8 cellular contexts compared by ENCODE assay signal in genomic region chr6:158816803-158817202, GRCh38. TPM values are rescaled to one million over a fixed set of nuclear protein-coding genes. Genes with fewer than 3 reads are reported as not detected.
A peak's percentile ranks its signal among the peaks of the same experiment; 100 is the strongest.
DNase-seq lines count a peak whose midpoint lies in the region; ATAC-seq, FAIRE-seq and TF ChIP-seq lines count a peak whose summit lies in the region.
"Not testable (repeated sequence)": the region's sequence is repeated elsewhere in the genome, so short reads cannot be mapped to it uniquely, and the experiment has no call there.

No MANE protein-coding gene starts in this region.

- H3K36me3 Mint-ChIP-seq in astrocyte (ENCODE audit: low read depth, unreplicated experiment): not testable (repeated sequence)

- not testable (repeated sequence) for H3K27me3 Mint-ChIP-seq in astrocyte (ENCODE audit: low read depth, unreplicated experiment)

- H3K36me3 ChIP-seq in BLaER1 (peaks cover 33% of the 10 kb centered on the region), WERI-Rb-1 (peaks cover 60% of the 10 kb centered on the region)
- not testable (repeated sequence) for H3K36me3 ChIP-seq in IMR-90 (ENCODE audit: control insufficient read depth, insufficient read depth, low read length); astrocyte (ENCODE audit: insufficient read depth, low read length); kidney (ENCODE audit: control insufficient read depth in 1 of 2, insufficient read depth in 2 of 2, low read length in 2 of 2); neuron (ENCODE audit: insufficient read depth, low read length); stomach smooth muscle (ENCODE audit: control insufficient read depth in 2 of 2, insufficient read depth in 2 of 2, low read length in 2 of 2)

- not testable (repeated sequence) for H2AK9ac ChIP-seq in IMR-90 (replicated peaks; ENCODE audit: low read depth, low read length, poor library complexity)

- TF ChIP-seq POLR2A in IMR-90 (IDR thresholded peaks at IDR 0.05; ENCODE audit: low read depth, low read length): not testable (repeated sequence)

- not testable (repeated sequence) for H3K14ac ChIP-seq in IMR-90 (replicated peaks; ENCODE audit: low read depth, low read length)

- CTCF ChIA-PET in IMR-90 (lab: Yijun Ruan, JAX): not testable (repeated sequence)

- H3K9me3 Mint-ChIP-seq in astrocyte (ENCODE audit: unreplicated experiment): not testable (repeated sequence)

- H3K4ac ChIP-seq in IMR-90 (ENCODE audit: low read depth, low read length): not testable (repeated sequence)

- in situ Hi-C loops in IMR-90 (cut with MboI; ENCODE audit: low sequenced_read_pairs): not testable (repeated sequence)

- not testable (repeated sequence) for H2BK15ac ChIP-seq in IMR-90 (ENCODE audit: low read depth, low read length)

- not testable (repeated sequence) for H3K18ac ChIP-seq in IMR-90 (ENCODE audit: low read depth, low read length)

- not testable (repeated sequence) for H2AFZ ChIP-seq in IMR-90 (replicated peaks; ENCODE audit: low read length, poor library complexity); astrocyte (ENCODE audit: low read depth, low read length); neuron (ENCODE audit: low read depth, low read length)

- H3K79me2 ChIP-seq in astrocyte (ENCODE audit: insufficient read depth, low read length): peaks cover 62% of the 10 kb centered on the region

- H3K9me1 ChIP-seq in IMR-90 (ENCODE audit: insufficient read depth, low read length): peaks cover 19% of the 10 kb centered on the region

- H3K56ac ChIP-seq in IMR-90 (ENCODE audit: extremely low read depth, insufficient read depth, low read length): peak overlapping the region; percentile 43; the same call in 1 of the 2 replicates

- H3K4me1 ChIP-seq in BLaER1: peaks cover 63% of the 10 kb centered on the region
- H3K4me1 ChIP-seq in IMR-90 (ENCODE audit: control insufficient read depth, insufficient read depth, low read length): peaks cover 12% of the 10 kb centered on the region
- peaks cover 27% of the 10 kb centered on the region for H3K4me1 ChIP-seq in astrocyte (ENCODE audit: insufficient read depth, low read length)
- H3K4me1 ChIP-seq in kidney (ENCODE audit: control insufficient read depth in 1 of 2, insufficient read depth in 1 of 2, low read depth in 1 of 2, low read length in 2 of 2): peaks cover 16 to 20% of the 10 kb centered on the region in 2 donors
- H3K4me1 ChIP-seq in neuron (ENCODE audit: insufficient read depth, low read length): peaks cover 20% of the 10 kb centered on the region
- peaks cover 17% of the 10 kb centered on the region for H3K4me1 ChIP-seq in stomach smooth muscle (ENCODE audit: control insufficient read depth, insufficient read depth, low read length)

- H3K79me1 ChIP-seq in IMR-90 (ENCODE audit: low read depth in 1 of 2, low read length in 2 of 2): peaks cover 28 to 51% of the 10 kb centered on the region in 2 experiments

- peak overlapping the region; percentile 84 for H3K4me2 ChIP-seq in BLaER1
- peak overlapping the region; percentile 90 for H3K4me2 ChIP-seq in IMR-90 (ENCODE audit: low read depth, low read length)
- H3K4me2 ChIP-seq in astrocyte (ENCODE audit: low read length): peak overlapping the region; percentile 90

- H3K27me3 ChIP-seq in BLaER1; IMR-90 (ENCODE audit: control insufficient read depth, insufficient read depth, low read length); WERI-Rb-1 (ENCODE audit: insufficient read depth, low read depth, severe bottlenecking); astrocyte (ENCODE audit: insufficient read depth, low read length); neuron (ENCODE audit: insufficient read depth, low read length); stomach smooth muscle (ENCODE audit: control insufficient read depth in 1 of 2, insufficient read depth in 2 of 2, low read length in 2 of 2): not testable (repeated sequence)

- H2BK5ac ChIP-seq in IMR-90 (ENCODE audit: low read depth, low read length, poor library complexity, severe bottlenecking): not testable (repeated sequence)

- H3K9me3 ChIP-seq in BLaER1; IMR-90 (ENCODE audit: control insufficient read depth, insufficient read depth, low read length); WERI-Rb-1 (ENCODE audit: severe bottlenecking); astrocyte (ENCODE audit: insufficient read depth, low read depth, low read length); kidney (ENCODE audit: control insufficient read depth in 1 of 2, low read length in 2 of 2); neuron (ENCODE audit: low read length); stomach smooth muscle (ENCODE audit: control insufficient read depth in 2 of 2, low read length in 2 of 2): not testable (repeated sequence)

- H2BK20ac ChIP-seq in IMR-90 (ENCODE audit: low read depth, low read length): not testable (repeated sequence)

- H4K5ac ChIP-seq in IMR-90 (ENCODE audit: low read depth, low read length): not testable (repeated sequence)

- not testable (repeated sequence) for BruUV-seq in IMR-90 (replicated peaks; lab: Mats Ljungman, UMichigan)

- intact Hi-C loops in IMR-90 (cut with micrococcal nuclease); kidney (cut with DNase I): not testable (repeated sequence)

- POLR2A ChIA-PET in IMR-90 (lab: Charles Lee; ENCODE audit: unreplicated experiment): not testable (repeated sequence)

- not testable (repeated sequence) for ATAC-seq in IMR-90 (ENCODE audit: low read depth)

- not testable (repeated sequence) for TF ChIP-seq RAD21 in IMR-90 (IDR thresholded peaks at IDR 0.05; ENCODE audit: low read length)

- H3K27ac ChIP-seq in BLaER1: peak overlapping the region; percentile 91; the same call in 1 of the 2 replicates
- not testable (repeated sequence) for H3K27ac ChIP-seq in IMR-90 (ENCODE audit: insufficient read depth, low read length); WERI-Rb-1; stomach smooth muscle (ENCODE audit: low read length)
- H3K27ac ChIP-seq in astrocyte (ENCODE audit: low read depth, low read length): peak overlapping the region; percentile 67
- peak overlapping the region; percentile 93 for H3K27ac ChIP-seq in epithelial cell of prostate
- peak overlapping the region; percentile 63 to 86 for H3K27ac ChIP-seq in kidney (ENCODE audit: low read depth in 2 of 2, low read length in 2 of 2)

- not testable (repeated sequence) for H4K91ac ChIP-seq in IMR-90 (ENCODE audit: insufficient read depth, low read depth, low read length)

- H4K20me1 ChIP-seq in BLaER1 (peaks cover 63% of the 10 kb centered on the region), IMR-90 (ENCODE audit: insufficient read depth, low read length) (peaks cover 23% of the 10 kb centered on the region), astrocyte (ENCODE audit: insufficient read depth, low read length) (peaks cover 60% of the 10 kb centered on the region)

- H2BK120ac ChIP-seq in IMR-90 (ENCODE audit: low read depth, low read length): not testable (repeated sequence)

- H3K4me1 Mint-ChIP-seq in astrocyte (ENCODE audit: low read depth, unreplicated experiment): peaks cover 47% of the 10 kb centered on the region

- dilution Hi-C loops in IMR-90 (cut with HindIII; ENCODE audit: low sequenced_read_pairs, unreplicated experiment): not testable (repeated sequence)

- TF ChIP-seq CTCF in IMR-90 (conservative IDR thresholded peaks at IDR 0.05; ENCODE audit: low read depth, low read length); WERI-Rb-1 (IDR thresholded peaks at IDR 0.05; ENCODE audit: low read depth, low read length); astrocyte (IDR thresholded peaks at IDR 0.05; ENCODE audit: insufficient read depth, low read depth, low read length); kidney (IDR thresholded peaks at IDR 0.05; ENCODE audit: borderline replicate concordance, extremely low read depth, insufficient read depth): not testable (repeated sequence)

- not testable (repeated sequence) for FAIRE-seq in astrocyte (lab: Jason Lieb, UNC); kidney (lab: Jason Lieb, UNC)

- WGBS in IMR-90 (ENCODE audit: extremely low coverage in 2 of 2, insufficient read length in 1 of 2), 2 experiments: 82% methylated on average over 2 of the region's 7 CpGs; no CpG with 5 or more reads in 1 of the 2 experiments

- H3K23ac ChIP-seq in IMR-90 (ENCODE audit: low read depth, low read length): not testable (repeated sequence)

- H2AK5ac ChIP-seq in IMR-90 (ENCODE audit: low read depth, low read length): peak overlapping the region; percentile 43; the same call in 1 of the 2 replicates

- not testable (repeated sequence) for DNase-seq in IMR-90; WERI-Rb-1; astrocyte (ENCODE audit: low read depth); epithelial cell of prostate (ENCODE audit: low read depth, low spot score); kidney

- H3K9ac ChIP-seq in BLaER1 (peak overlapping the region; percentile 84), IMR-90 (ENCODE audit: low read depth, low read length) (peak overlapping the region; percentile 62; the same call in 1 of the 2 replicates), astrocyte (ENCODE audit: low read length) (peak overlapping the region; percentile 94), kidney (ENCODE audit: low read length in 2 of 2) (peak overlapping the region; percentile 80 to 88), stomach smooth muscle (ENCODE audit: low read length in 2 of 2) (peak overlapping the region; percentile 84 to 88)

- H3K4me3 ChIP-seq in BLaER1: peak overlapping the region; percentile 88
- peak overlapping the region; percentile 70; the same call in 1 of the 2 replicates for H3K4me3 ChIP-seq in IMR-90 (ENCODE audit: insufficient read depth, low read depth, low read length)
- H3K4me3 ChIP-seq in WERI-Rb-1 (ENCODE audit: low read depth, low read length): peak overlapping the region; percentile 59
- peak overlapping the region; percentile 79 for H3K4me3 ChIP-seq in astrocyte (ENCODE audit: insufficient read depth, low read depth, low read length)
- peak overlapping the region; percentile 84 to 94 for H3K4me3 ChIP-seq in kidney (ENCODE audit: low read length in 2 of 2)
- H3K4me3 ChIP-seq in neuron (ENCODE audit: low read length): peak overlapping the region; percentile 64
- H3K4me3 ChIP-seq in stomach smooth muscle (ENCODE audit: low read length in 2 of 2): peak overlapping the region; percentile 83 to 86

- H3K4me3 Mint-ChIP-seq in astrocyte (ENCODE audit: unreplicated experiment): peak overlapping the region; percentile 91

- peak overlapping the region; percentile 70 for H3K27ac Mint-ChIP-seq in astrocyte (ENCODE audit: unreplicated experiment)

- H4K8ac ChIP-seq in IMR-90 (ENCODE audit: low read depth in 2 of 2, low read length in 2 of 2): 0 out of 4 replicates have a peak overlapping the region, but pooled peaks of 1 of the 2 experiments have one; percentile 39

RNA-seq across cellular contexts. Expression of gene EZR, which starts 2.4 kb away (rescaled TPM):
- total RNA-seq in IMR-90 (2012; rRNA removed) (145 and 179 TPM in 2 replicates), astrocyte (171 and 254 TPM in 2 replicates), kidney (636 TPM)
- polyA plus RNA-seq in IMR-90 (2012; rRNA removed) (83.8 and 87.6 TPM in 2 replicates), kidney (ENCODE audit: insufficient read depth, low read depth, low replicate concordance) (154 TPM)
- 48.4 and 65.5 TPM in 2 replicates for polyA plus RNA-seq in IMR-90 (2012; cell fraction: cytosol; rRNA removed)
- polyA plus RNA-seq in IMR-90 (2012; cell fraction: nucleus; rRNA removed; ENCODE audit: low replicate concordance): 47.4 and 74.1 TPM in 2 replicates
